ENCODE assay signal across 21 cellular contexts in the genomic region with DNA sequence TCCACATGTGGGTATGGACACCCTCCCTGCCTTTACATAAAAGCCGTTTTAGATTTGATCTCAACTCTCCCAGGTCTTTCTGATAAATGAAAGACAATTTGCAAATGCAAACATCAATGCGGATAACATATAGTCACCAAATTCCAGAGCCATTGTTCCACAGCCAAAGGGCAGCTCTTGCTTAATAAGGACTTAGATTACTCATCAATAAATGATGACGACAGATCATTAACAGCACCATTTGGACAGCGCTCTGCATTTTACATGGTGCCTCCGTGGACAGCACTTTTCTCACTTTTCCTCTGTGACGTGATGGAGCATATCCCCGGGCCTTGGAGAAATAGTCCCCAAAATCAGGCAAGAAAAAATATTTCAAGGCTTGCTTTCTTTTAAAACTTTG.
"Had no signal": no experiment of that assay in that cellular context is flagged by ENCODE, and none has a peak within 500 bp of the region (broad histone marks: within the 10 kb centered on the region; RNA-seq: fewer than 3 reads in every experiment).

No MANE protein-coding gene starts in this region.

- H3K27ac ChIP-seq: SJCRH30 had no signal

- DNase-seq: IMR-90; Karpas-422; KG1; MM.1S; NCI-H1092 treated with DMSO at 0.1 percent for 48 hours; NCI-H1436; NCI-H1694 treated with DMSO at 0.1 percent for 48 hours; NCI-H1930; NCI-H2081; NCI-H2107; NCI-H2227 treated with DMSO at 0.1 percent for 48 hours; NCI-H524; NCI-H526 treated with DMSO at 0.1 percent for 48 hours; NCI-H774; NK-92 treated with Interleukin-12 subunit alpha and Interleukin-12 subunit beta, amount 100 ng/mL, for 24 hours; PC-3; SHP77 treated with DMSO at 0.1 percent for 48 hours; SJCRH30 had no signal

- H3K27me3 ChIP-seq: SJCRH30 had no signal

- ATAC-seq: Panc1, PC-3, Right ventricle myocardium inferior, SK-N-SH treated with all-trans-retinoic acid at 6 μM for 48 hours had no signal

- H3K36me3 ChIP-seq: SJCRH30 had no signal

- H3K4me3 ChIP-seq: SJCRH30 had no signal

- H3K9me3 ChIP-seq: SJCRH30 had no signal
